Comparison of ENCODE assay signal across 1 cellular context in genomic region chr20:29410805-29411457, GRCh38.
TF ChIP-seq lines count a peak whose summit lies in the region.

No MANE protein-coding gene starts in this region.

TF ChIP-seq in WTC11, 78 proteins besides CTCF, POLR2A, EP300 and RAD21 (continued from another document):
- TF ChIP-seq, protein P1, sequence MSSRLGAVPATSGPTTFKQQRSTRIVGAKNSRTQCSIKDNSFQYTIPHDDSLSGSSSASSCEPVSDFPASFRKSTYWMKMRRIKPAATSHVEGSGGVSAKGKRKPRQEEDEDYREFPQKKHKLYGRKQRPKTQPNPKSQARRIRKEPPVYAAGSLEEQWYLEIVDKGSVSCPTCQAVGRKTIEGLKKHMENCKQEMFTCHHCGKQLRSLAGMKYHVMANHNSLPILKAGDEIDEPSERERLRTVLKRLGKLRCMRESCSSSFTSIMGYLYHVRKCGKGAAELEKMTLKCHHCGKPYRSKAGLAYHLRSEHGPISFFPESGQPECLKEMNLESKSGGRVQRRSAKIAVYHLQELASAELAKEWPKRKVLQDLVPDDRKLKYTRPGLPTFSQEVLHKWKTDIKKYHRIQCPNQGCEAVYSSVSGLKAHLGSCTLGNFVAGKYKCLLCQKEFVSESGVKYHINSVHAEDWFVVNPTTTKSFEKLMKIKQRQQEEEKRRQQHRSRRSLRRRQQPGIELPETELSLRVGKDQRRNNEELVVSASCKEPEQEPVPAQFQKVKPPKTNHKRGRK (CRISPR knock-in tag; IDR thresholded peaks at IDR 0.05; ENCODE audit: borderline replicate concordance), result no peak
- TF ChIP-seq ELF4 (CRISPR knock-in tag; IDR thresholded peaks at IDR 0.05; ENCODE audit: low read depth), result no peak
- TF ChIP-seq, protein P2, sequence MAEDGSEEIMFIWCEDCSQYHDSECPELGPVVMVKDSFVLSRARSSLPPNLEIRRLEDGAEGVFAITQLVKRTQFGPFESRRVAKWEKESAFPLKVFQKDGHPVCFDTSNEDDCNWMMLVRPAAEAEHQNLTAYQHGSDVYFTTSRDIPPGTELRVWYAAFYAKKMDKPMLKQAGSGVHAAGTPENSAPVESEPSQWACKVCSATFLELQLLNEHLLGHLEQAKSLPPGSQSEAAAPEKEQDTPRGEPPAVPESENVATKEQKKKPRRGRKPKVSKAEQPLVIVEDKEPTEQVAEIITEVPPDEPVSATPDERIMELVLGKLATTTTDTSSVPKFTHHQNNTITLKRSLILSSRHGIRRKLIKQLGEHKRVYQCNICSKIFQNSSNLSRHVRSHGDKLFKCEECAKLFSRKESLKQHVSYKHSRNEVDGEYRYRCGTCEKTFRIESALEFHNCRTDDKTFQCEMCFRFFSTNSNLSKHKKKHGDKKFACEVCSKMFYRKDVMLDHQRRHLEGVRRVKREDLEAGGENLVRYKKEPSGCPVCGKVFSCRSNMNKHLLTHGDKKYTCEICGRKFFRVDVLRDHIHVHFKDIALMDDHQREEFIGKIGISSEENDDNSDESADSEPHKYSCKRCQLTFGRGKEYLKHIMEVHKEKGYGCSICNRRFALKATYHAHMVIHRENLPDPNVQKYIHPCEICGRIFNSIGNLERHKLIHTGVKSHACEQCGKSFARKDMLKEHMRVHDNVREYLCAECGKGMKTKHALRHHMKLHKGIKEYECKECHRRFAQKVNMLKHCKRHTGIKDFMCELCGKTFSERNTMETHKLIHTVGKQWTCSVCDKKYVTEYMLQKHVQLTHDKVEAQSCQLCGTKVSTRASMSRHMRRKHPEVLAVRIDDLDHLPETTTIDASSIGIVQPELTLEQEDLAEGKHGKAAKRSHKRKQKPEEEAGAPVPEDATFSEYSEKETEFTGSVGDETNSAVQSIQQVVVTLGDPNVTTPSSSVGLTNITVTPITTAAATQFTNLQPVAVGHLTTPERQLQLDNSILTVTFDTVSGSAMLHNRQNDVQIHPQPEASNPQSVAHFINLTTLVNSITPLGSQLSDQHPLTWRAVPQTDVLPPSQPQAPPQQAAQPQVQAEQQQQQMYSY (CRISPR knock-in tag; IDR thresholded peaks at IDR 0.05), result no peak
- TF ChIP-seq PRRX2 (CRISPR knock-in tag; IDR thresholded peaks at IDR 0.05), result no peak
- TF ChIP-seq, protein P3, sequence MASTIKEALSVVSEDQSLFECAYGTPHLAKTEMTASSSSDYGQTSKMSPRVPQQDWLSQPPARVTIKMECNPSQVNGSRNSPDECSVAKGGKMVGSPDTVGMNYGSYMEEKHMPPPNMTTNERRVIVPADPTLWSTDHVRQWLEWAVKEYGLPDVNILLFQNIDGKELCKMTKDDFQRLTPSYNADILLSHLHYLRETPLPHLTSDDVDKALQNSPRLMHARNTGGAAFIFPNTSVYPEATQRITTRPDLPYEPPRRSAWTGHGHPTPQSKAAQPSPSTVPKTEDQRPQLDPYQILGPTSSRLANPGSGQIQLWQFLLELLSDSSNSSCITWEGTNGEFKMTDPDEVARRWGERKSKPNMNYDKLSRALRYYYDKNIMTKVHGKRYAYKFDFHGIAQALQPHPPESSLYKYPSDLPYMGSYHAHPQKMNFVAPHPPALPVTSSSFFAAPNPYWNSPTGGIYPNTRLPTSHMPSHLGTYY (CRISPR knock-in tag; IDR thresholded peaks at IDR 0.05), result no peak
- no peak for TF ChIP-seq FOXP1 (CRISPR knock-in tag; IDR thresholded peaks at IDR 0.05; ENCODE audit: borderline replicate concordance)
- TF ChIP-seq KAT7 (CRISPR knock-in tag; IDR thresholded peaks at IDR 0.05; ENCODE audit: borderline replicate concordance), result no peak
- TF ChIP-seq ZNF219 (CRISPR knock-in tag; IDR thresholded peaks at IDR 0.05; ENCODE audit: borderline replicate concordance), result no peak
